1 cellular context compared by ENCODE assay signal in the genomic region with DNA sequence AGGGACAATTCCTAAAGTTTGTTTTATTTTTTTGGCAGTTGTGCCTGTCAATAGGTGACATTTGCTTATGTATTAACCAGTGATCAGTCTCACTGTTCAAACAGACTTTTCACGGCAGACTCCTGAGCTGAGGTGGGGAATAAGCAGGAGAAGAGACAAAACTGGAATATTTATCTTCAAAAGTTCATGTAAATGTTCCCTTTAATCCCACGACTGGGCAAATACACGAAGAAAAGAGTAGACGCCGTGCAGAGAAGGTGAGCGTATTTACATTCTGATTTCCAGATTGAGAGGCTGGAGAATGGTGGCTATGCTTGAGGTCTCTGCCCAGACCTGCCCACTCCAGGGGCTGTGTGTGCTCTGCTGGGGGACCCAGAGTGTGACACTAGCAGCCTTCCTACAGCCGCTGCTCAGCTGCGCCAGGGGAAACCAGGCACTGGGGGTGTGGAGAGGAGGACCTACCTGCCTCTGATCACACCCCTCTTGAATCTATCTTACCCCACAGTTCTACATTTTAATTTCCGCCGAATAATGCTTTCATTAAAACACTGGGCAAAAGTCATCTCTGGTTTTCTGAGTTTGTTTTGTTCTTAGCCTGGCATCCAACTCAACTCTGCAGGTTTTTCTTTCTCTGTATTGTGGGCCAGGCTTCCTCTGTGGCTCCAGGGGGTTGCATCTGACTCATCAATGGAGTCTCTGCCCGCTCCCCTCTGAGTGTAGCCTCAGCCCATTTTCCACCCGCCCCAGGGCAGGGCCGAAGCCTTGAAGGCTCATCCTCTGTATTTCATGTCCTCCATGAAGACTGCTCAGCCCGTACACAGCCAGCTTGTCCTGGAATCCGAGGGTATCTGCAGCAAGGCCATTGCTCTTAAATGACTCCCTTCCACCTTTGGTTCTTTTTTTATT.
TF ChIP-seq lines count a peak whose summit lies in the region.

No MANE protein-coding gene starts in this region.

TF ChIP-seq in GM23338, 12 proteins besides CTCF, POLR2A, EP300 and RAD21 (continued from another document):
- TF ChIP-seq, protein P1, sequence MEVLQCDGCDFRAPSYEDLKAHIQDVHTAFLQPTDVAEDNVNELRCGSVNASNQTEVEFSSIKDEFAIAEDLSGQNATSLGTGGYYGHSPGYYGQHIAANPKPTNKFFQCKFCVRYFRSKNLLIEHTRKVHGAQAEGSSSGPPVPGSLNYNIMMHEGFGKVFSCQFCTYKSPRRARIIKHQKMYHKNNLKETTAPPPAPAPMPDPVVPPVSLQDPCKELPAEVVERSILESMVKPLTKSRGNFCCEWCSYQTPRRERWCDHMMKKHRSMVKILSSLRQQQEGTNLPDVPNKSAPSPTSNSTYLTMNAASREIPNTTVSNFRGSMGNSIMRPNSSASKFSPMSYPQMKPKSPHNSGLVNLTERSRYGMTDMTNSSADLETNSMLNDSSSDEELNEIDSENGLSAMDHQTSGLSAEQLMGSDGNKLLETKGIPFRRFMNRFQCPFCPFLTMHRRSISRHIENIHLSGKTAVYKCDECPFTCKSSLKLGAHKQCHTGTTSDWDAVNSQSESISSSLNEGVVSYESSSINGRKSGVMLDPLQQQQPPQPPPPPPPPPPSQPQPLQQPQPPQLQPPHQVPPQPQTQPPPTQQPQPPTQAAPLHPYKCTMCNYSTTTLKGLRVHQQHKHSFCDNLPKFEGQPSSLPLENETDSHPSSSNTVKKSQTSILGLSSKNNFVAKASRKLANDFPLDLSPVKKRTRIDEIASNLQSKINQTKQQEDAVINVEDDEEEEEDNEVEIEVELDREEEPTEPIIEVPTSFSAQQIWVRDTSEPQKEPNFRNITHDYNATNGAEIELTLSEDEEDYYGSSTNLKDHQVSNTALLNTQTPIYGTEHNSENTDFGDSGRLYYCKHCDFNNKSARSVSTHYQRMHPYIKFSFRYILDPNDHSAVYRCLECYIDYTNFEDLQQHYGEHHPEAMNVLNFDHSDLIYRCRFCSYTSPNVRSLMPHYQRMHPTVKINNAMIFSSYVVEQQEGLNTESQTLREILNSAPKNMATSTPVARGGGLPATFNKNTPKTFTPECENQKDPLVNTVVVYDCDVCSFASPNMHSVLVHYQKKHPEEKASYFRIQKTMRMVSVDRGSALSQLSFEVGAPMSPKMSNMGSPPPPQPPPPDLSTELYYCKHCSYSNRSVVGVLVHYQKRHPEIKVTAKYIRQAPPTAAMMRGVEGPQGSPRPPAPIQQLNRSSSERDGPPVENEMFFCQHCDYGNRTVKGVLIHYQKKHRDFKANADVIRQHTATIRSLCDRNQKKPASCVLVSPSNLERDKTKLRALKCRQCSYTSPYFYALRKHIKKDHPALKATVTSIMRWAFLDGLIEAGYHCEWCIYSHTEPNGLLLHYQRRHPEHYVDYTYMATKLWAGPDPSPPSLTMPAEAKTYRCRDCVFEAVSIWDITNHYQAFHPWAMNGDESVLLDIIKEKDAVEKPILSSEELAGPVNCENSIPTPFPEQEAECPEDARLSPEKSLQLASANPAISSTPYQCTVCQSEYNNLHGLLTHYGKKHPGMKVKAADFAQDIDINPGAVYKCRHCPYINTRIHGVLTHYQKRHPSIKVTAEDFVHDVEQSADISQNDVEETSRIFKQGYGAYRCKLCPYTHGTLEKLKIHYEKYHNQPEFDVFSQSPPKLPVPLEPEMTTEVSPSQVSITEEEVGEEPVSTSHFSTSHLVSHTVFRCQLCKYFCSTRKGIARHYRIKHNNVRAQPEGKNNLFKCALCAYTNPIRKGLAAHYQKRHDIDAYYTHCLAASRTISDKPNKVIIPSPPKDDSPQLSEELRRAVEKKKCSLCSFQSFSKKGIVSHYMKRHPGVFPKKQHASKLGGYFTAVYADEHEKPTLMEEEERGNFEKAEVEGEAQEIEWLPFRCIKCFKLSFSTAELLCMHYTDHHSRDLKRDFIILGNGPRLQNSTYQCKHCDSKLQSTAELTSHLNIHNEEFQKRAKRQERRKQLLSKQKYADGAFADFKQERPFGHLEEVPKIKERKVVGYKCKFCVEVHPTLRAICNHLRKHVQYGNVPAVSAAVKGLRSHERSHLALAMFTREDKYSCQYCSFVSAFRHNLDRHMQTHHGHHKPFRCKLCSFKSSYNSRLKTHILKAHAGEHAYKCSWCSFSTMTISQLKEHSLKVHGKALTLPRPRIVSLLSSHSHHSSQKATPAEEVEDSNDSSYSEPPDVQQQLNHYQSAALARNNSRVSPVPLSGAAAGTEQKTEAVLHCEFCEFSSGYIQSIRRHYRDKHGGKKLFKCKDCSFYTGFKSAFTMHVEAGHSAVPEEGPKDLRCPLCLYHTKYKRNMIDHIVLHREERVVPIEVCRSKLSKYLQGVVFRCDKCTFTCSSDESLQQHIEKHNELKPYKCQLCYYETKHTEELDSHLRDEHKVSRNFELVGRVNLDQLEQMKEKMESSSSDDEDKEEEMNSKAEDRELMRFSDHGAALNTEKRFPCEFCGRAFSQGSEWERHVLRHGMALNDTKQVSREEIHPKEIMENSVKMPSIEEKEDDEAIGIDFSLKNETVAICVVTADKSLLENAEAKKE (CRISPR knock-in tag; IDR thresholded peaks at IDR 0.05), result no peak
- no peak for TF ChIP-seq EZH2 (IDR thresholded peaks at IDR 0.05; ENCODE audit: low read depth, unreplicated experiment)
- TF ChIP-seq, protein P2, sequence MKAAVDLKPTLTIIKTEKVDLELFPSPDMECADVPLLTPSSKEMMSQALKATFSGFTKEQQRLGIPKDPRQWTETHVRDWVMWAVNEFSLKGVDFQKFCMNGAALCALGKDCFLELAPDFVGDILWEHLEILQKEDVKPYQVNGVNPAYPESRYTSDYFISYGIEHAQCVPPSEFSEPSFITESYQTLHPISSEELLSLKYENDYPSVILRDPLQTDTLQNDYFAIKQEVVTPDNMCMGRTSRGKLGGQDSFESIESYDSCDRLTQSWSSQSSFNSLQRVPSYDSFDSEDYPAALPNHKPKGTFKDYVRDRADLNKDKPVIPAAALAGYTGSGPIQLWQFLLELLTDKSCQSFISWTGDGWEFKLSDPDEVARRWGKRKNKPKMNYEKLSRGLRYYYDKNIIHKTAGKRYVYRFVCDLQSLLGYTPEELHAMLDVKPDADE (IDR thresholded peaks at IDR 0.05), result no peak
- TF ChIP-seq STAT1 (IDR thresholded peaks at IDR 0.05; ENCODE audit: unreplicated experiment), result no peak
- TF ChIP-seq, protein P3, sequence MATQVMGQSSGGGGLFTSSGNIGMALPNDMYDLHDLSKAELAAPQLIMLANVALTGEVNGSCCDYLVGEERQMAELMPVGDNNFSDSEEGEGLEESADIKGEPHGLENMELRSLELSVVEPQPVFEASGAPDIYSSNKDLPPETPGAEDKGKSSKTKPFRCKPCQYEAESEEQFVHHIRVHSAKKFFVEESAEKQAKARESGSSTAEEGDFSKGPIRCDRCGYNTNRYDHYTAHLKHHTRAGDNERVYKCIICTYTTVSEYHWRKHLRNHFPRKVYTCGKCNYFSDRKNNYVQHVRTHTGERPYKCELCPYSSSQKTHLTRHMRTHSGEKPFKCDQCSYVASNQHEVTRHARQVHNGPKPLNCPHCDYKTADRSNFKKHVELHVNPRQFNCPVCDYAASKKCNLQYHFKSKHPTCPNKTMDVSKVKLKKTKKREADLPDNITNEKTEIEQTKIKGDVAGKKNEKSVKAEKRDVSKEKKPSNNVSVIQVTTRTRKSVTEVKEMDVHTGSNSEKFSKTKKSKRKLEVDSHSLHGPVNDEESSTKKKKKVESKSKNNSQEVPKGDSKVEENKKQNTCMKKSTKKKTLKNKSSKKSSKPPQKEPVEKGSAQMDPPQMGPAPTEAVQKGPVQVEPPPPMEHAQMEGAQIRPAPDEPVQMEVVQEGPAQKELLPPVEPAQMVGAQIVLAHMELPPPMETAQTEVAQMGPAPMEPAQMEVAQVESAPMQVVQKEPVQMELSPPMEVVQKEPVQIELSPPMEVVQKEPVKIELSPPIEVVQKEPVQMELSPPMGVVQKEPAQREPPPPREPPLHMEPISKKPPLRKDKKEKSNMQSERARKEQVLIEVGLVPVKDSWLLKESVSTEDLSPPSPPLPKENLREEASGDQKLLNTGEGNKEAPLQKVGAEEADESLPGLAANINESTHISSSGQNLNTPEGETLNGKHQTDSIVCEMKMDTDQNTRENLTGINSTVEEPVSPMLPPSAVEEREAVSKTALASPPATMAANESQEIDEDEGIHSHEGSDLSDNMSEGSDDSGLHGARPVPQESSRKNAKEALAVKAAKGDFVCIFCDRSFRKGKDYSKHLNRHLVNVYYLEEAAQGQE (IDR thresholded peaks at IDR 0.05; ENCODE audit: unreplicated experiment), result no peak
- TF ChIP-seq CREB1 (CRISPR knock-in tag; IDR thresholded peaks at IDR 0.05; ENCODE audit: low read depth), result no peak
- TF ChIP-seq JUNB (IDR thresholded peaks at IDR 0.05; ENCODE audit: unreplicated experiment), result no peak
